Comparison of ENCODE assay signal across 1 cellular context in genomic region chr5:173196133-173196952, GRCh38.
A peak's percentile ranks its signal among the peaks of the same experiment; 100 is the strongest.
TF ChIP-seq lines count a peak whose summit lies in the region.

No MANE protein-coding gene starts in this region.

TF ChIP-seq in HepG2, 621 proteins besides CTCF, POLR2A, EP300 and RAD21 (continued from another document and continues in another):
- TF ChIP-seq PAXIP1 (CRISPR knock-in tag; conservative IDR thresholded peaks at IDR 0.05) (peak; percentile 48), ZNF777 (CRISPR knock-in tag; IDR thresholded peaks at IDR 0.05) (peak; percentile 43; the same call in 1 of the 2 replicates), ZNF430 (CRISPR knock-in tag; IDR thresholded peaks at IDR 0.05) (0 out of 2 replicates have a peak, but pooled peaks have one; percentile 24), ZNF782 (CRISPR knock-in tag; IDR thresholded peaks at IDR 0.05; ENCODE audit: borderline replicate concordance) (no peak), PRDM4 (CRISPR knock-in tag; IDR thresholded peaks at IDR 0.05; ENCODE audit: borderline replicate concordance) (no peak), TMF1 (CRISPR knock-in tag; IDR thresholded peaks at IDR 0.05; ENCODE audit: low read depth) (no peak), ZMYM3 (CRISPR knock-in tag; IDR thresholded peaks at IDR 0.05) (no peak), CSRNP1 (CRISPR knock-in tag; IDR thresholded peaks at IDR 0.05) (peak; percentile 37; the same call in 1 of the 2 replicates), CREB1 (IDR thresholded peaks at IDR 0.05) (no peak), CREB1 (CRISPR knock-in tag; IDR thresholded peaks at IDR 0.05) (peak; percentile 51; the same call in 1 of the 2 replicates), ETV6 (CRISPR knock-in tag; conservative IDR thresholded peaks at IDR 0.05) (no peak), SOX6 (IDR thresholded peaks at IDR 0.05) (no peak), SOX6 (CRISPR knock-in tag; IDR thresholded peaks at IDR 0.05) (peak; percentile 59; the same call in 1 of the 2 replicates), POGZ (CRISPR knock-in tag; IDR thresholded peaks at IDR 0.05) (peak; percentile 61), ZFP36 (IDR thresholded peaks at IDR 0.05; ENCODE audit: borderline replicate concordance, low read depth, low read length, partially characterized antibody) (no peak), ZMYM2 (CRISPR knock-in tag; IDR thresholded peaks at IDR 0.05) (no peak), TRAFD1 (CRISPR knock-in tag; IDR thresholded peaks at IDR 0.05; ENCODE audit: borderline replicate concordance) (0 out of 2 replicates have a peak, but pooled peaks have one; percentile 46), ZNF329 (CRISPR knock-in tag; IDR thresholded peaks at IDR 0.05; ENCODE audit: low read depth) (peak; percentile 99), BRD4 (CRISPR knock-in tag; IDR thresholded peaks at IDR 0.05) (no peak), ZFY (CRISPR knock-in tag; IDR thresholded peaks at IDR 0.05) (0 out of 2 replicates have a peak, but pooled peaks have one; percentile 28), ZFX (CRISPR knock-in tag; IDR thresholded peaks at IDR 0.05; ENCODE audit: low read depth) (peak; percentile 65), ZNF333 (CRISPR knock-in tag; IDR thresholded peaks at IDR 0.05; ENCODE audit: borderline replicate concordance) (no peak; the same call in 1 of the 2 replicates), ZNF556 (CRISPR knock-in tag; IDR thresholded peaks at IDR 0.05; ENCODE audit: borderline replicate concordance) (no peak), NFYB (CRISPR knock-in tag; IDR thresholded peaks at IDR 0.05) (no peak), MTA1 (CRISPR knock-in tag; IDR thresholded peaks at IDR 0.05; ENCODE audit: borderline replicate concordance) (peak; percentile 60; the same call in 1 of the 2 replicates), TAF15 (IDR thresholded peaks at IDR 0.05; ENCODE audit: low read depth, low read length, poor library complexity, severe bottlenecking) (no peak), PITX1 (CRISPR knock-in tag; IDR thresholded peaks at IDR 0.05) (peak; percentile 70), MNT (IDR thresholded peaks at IDR 0.05) (no peak), SP2 (CRISPR knock-in tag; IDR thresholded peaks at IDR 0.05) (no peak), LCORL (IDR thresholded peaks at IDR 0.05) (no peak), LCORL (CRISPR knock-in tag; IDR thresholded peaks at IDR 0.05) (peak; percentile 25; the same call in 1 of the 2 replicates), EHMT2 (IDR thresholded peaks at IDR 0.05; ENCODE audit: borderline replicate concordance, low read depth, low read length) (no peak; the same call in 1 of the 2 replicates), GZF1 (CRISPR knock-in tag; IDR thresholded peaks at IDR 0.05) (peak; percentile 63; the same call in 1 of the 2 replicates), TAF1 (CRISPR knock-in tag; IDR thresholded peaks at IDR 0.05) (no peak), ARID5B (CRISPR knock-in tag; IDR thresholded peaks at IDR 0.05) (peak; percentile 36; the same call in 1 of the 2 replicates), TP53 (CRISPR knock-in tag; conservative IDR thresholded peaks at IDR 0.05) (no peak), THAP9 (CRISPR knock-in tag; IDR thresholded peaks at IDR 0.05; ENCODE audit: borderline replicate concordance) (peak; percentile 27; the same call in 1 of the 2 replicates), ZNF614 (CRISPR knock-in tag; IDR thresholded peaks at IDR 0.05; ENCODE audit: borderline replicate concordance) (0 out of 2 replicates have a peak, but pooled peaks have one; percentile 17), ZNF292 (CRISPR knock-in tag; IDR thresholded peaks at IDR 0.05; ENCODE audit: borderline replicate concordance, low read depth) (peak; percentile 82), CENPBD1 (CRISPR knock-in tag; IDR thresholded peaks at IDR 0.05; ENCODE audit: borderline replicate concordance, low read depth) (no peak), KDM5B (CRISPR knock-in tag; IDR thresholded peaks at IDR 0.05; ENCODE audit: borderline replicate concordance) (peak; percentile 52; the same call in 1 of the 2 replicates), REL (CRISPR knock-in tag; conservative IDR thresholded peaks at IDR 0.05) (no peak), ELF3 (CRISPR knock-in tag; IDR thresholded peaks at IDR 0.05) (peak; percentile 38; the same call in 1 of the 2 replicates), ZNF576 (CRISPR knock-in tag; IDR thresholded peaks at IDR 0.05) (no peak), ZNF20 (CRISPR knock-in tag; IDR thresholded peaks at IDR 0.05) (no peak)
